In the genomic region with DNA sequence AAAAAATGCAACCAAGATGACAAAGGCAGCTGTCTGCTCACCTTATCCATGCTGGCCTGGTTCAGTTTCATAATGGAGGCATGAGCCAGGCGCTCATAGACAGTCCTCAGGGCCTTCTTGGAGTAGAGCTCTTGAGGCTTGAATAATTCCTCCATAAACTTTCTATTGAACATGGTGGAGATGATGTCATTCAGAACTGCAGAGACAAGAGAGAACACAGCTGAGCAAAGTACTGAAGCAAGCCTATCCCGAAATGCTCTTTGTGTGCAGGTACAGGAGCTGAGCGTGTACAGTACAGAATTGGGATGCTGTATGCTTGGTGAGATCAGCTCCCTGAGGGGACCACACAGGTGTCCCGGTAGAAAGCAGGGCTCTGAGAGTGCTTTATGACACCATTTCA, we compare ENCODE assay signal across 1 cellular context.
A peak's percentile ranks its signal among the peaks of the same experiment; 100 is the strongest.
TF ChIP-seq lines count a peak whose summit lies in the region.

No MANE protein-coding gene starts in this region.

TF ChIP-seq in HepG2, 621 proteins besides CTCF, POLR2A, EP300 and RAD21:
- TF ChIP-seq ATF7 (IDR thresholded peaks at IDR 0.05) (peak; percentile 54), ATF7 (CRISPR knock-in tag; IDR thresholded peaks at IDR 0.05) (no peak), SMARCC2 (IDR thresholded peaks at IDR 0.05) (no peak)
TF ChIP-seq in HepG2: peak in this region for 1.
